In genomic region chr14:84090837-84091236, GRCh38 we compare ENCODE assay signal across 24 cellular contexts.
"Had no signal": no experiment of that assay in that cellular context is flagged by ENCODE, and none has a peak within 500 bp of the region (broad histone marks: within the 10 kb centered on the region; RNA-seq: fewer than 3 reads in every experiment).

No MANE protein-coding gene starts in this region.

- H3K4me3 ChIP-seq: MG63, SK-N-MC had no signal

- DNase-seq: activated CD4-positive, alpha-beta T cell treated with anti-CD3 and anti-CD28 coated beads for 36 hours; activated CD8-positive, alpha-beta memory T cell treated with anti-CD3 and anti-CD28 coated beads, Interleukin-2, amount 50 U/mL, for 4 hours; activated CD8-positive, alpha-beta T cell treated with anti-CD3 and anti-CD28 coated beads for 36 hours; activated gamma-delta T cell treated with Interleukin-2 at 50 U/mL for 16 hours; activated naive CD4-positive, alpha-beta T cell treated with anti-CD3 and anti-CD28 coated beads, Interleukin-2, amount 10 ng/mL, durations not matched to agents 7 days and 5 days; activated naive CD8-positive, alpha-beta T cell treated with anti-CD3 and anti-CD28 coated beads for 36 hours; activated T-cell treated with anti-CD3 and anti-CD28 coated beads, Interleukin-2, amount 50 U/mL, for 72 hours; MG63; MV-4-11; NCI-H1092 treated with DMSO at 0.1 percent for 48 hours; NCI-H1417 treated with DMSO at 0.1 percent for 48 hours; NCI-H1694; NCI-H2029 treated with DMSO at 0.1 percent for 48 hours; NCI-H510A treated with DMSO at 0.1 percent for 48 hours; NCI-H69; NK-92 treated with Interleukin-12 subunit alpha and Interleukin-12 subunit beta, amount 100 ng/mL, for 24 hours; OCI-M1; RPMI8226; T-cell; T-helper 2 cell; WERI-Rb-1 had no signal

- H3K27ac ChIP-seq: SK-N-MC, WERI-Rb-1 had no signal

- H3K36me3 ChIP-seq: MG63, WERI-Rb-1 had no signal

- ATAC-seq: activated CD4-positive, alpha-beta T cell treated with anti-CD3 and anti-CD28 coated beads for 36 hours; activated CD8-positive, alpha-beta T cell treated with anti-CD3 and anti-CD28 coated beads for 36 hours; activated T-cell treated with anti-CD3 and anti-CD28 coated beads, Interleukin-2, amount 50 U/mL, for 72 hours; Panc1; Right ventricle myocardium inferior; T-cell had no signal

- H3K9me3 ChIP-seq: MG63 had no signal

- H3K27me3 ChIP-seq: MG63 had no signal
